ENCODE assay signal across 14 cellular contexts in genomic region chr17:49815761-49816281, GRCh38. TPM values are rescaled to one million over a fixed set of nuclear protein-coding genes. Genes with fewer than 3 reads are reported as not detected.
DNase-seq lines count a peak whose midpoint lies in the region; TF ChIP-seq lines count a peak whose summit lies in the region.
"Had no signal": no experiment of that assay in that cellular context is flagged by ENCODE, and none has a peak within 500 bp of the region (broad histone marks: within the 10 kb centered on the region; RNA-seq: fewer than 3 reads in every experiment).

No MANE protein-coding gene starts in this region.

- H3K27ac ChIP-seq in left ventricle myocardium inferior (replicated peaks) (peak overlapping the region; percentile 29), right atrium auricular region (peak overlapping the region in 1 of 2 donors; percentile 19), ectodermal cell (ENCODE audit: insufficient read depth, low read depth, low read length, poor library complexity, severe bottlenecking) (peak overlapping the region; percentile 91)

- H3K27ac Mint-ChIP-seq in mesothelial cell of epicardium, result peak overlapping the region; percentile 55
- H3K27ac Mint-ChIP-seq in activated T-helper 2 cell treated with anti-CD3 and anti-CD28 coated beads, Interferon-gamma antibody, Interleukin-2, Interleukin-4, amounts not matched to agents 10 μg/mL and 5 μg/mL and 100 μg/mL, durations not matched to agents 14 hours and 24 hours and 36 hours, result no peak overlapping the region

- intact Hi-C loops in left ventricle myocardium inferior (cut with micrococcal nuclease), result no loop called here
- intact Hi-C loops in activated T-helper 2 cell treated with anti-CD3 and anti-CD28 coated beads, Interferon-gamma antibody, Interleukin-2, Interleukin-4, amounts not matched to agents 10 μg/mL and 5 μg/mL and 100 μg/mL, durations not matched to agents 14 hours and 24 hours and 36 hours (cut with micrococcal nuclease), result no loop called here

- H3K4me3 Mint-ChIP-seq in mesothelial cell of epicardium, result no peak overlapping the region
- H3K4me3 Mint-ChIP-seq in activated T-helper 2 cell treated with anti-CD3 and anti-CD28 coated beads, Interferon-gamma antibody, Interleukin-2, Interleukin-4, amounts not matched to agents 10 μg/mL and 5 μg/mL and 100 μg/mL, durations not matched to agents 14 hours and 24 hours and 36 hours (ENCODE audit: low read depth), result no peak overlapping the region

- H3K4me3 ChIP-seq in left ventricle myocardium inferior (no peak overlapping the region), right atrium auricular region (no peak overlapping the region), ectodermal cell (ENCODE audit: insufficient read depth, low read depth, low read length) (peak overlapping the region; percentile 23)

- H3K9me3 Mint-ChIP-seq in mesothelial cell of epicardium, result no peaks in the 10 kb centered on the region
- no peaks in the 10 kb centered on the region for H3K9me3 Mint-ChIP-seq in activated T-helper 2 cell treated with anti-CD3 and anti-CD28 coated beads, Interferon-gamma antibody, Interleukin-2, Interleukin-4, amounts not matched to agents 10 μg/mL and 5 μg/mL and 100 μg/mL, durations not matched to agents 14 hours and 24 hours and 36 hours

- H3K27me3 Mint-ChIP-seq in mesothelial cell of epicardium (ENCODE audit: low read depth), result no peaks in the 10 kb centered on the region
- no peaks in the 10 kb centered on the region for H3K27me3 Mint-ChIP-seq in activated T-helper 2 cell treated with anti-CD3 and anti-CD28 coated beads, Interferon-gamma antibody, Interleukin-2, Interleukin-4, amounts not matched to agents 10 μg/mL and 5 μg/mL and 100 μg/mL, durations not matched to agents 14 hours and 24 hours and 36 hours (ENCODE audit: low read depth)

- H3K36me3 Mint-ChIP-seq in mesothelial cell of epicardium, result peaks cover 18% of the 10 kb centered on the region
- H3K36me3 Mint-ChIP-seq in activated T-helper 2 cell treated with anti-CD3 and anti-CD28 coated beads, Interferon-gamma antibody, Interleukin-2, Interleukin-4, amounts not matched to agents 10 μg/mL and 5 μg/mL and 100 μg/mL, durations not matched to agents 14 hours and 24 hours and 36 hours (ENCODE audit: low read depth), result peaks cover 58% of the 10 kb centered on the region

- H3K4me1 ChIP-seq in left ventricle myocardium inferior (peaks cover 45% of the 10 kb centered on the region), right atrium auricular region (peaks cover 0 to 16% of the 10 kb centered on the region in 2 donors), ectodermal cell (ENCODE audit: control insufficient read depth, insufficient read depth, low read length) (peaks cover 22% of the 10 kb centered on the region)

- DNase-seq in left ventricle myocardium inferior, result no peak
- no peak for DNase-seq in right atrium auricular region (ENCODE audit: low spot score)
- DNase-seq in mesothelial cell of epicardium (ENCODE audit: low spot score in 2 of 2, unreplicated experiment in 2 of 2), result no peak
- no peak for DNase-seq in activated T-helper 2 cell treated with anti-CD3 and anti-CD28 coated beads, Interferon-gamma antibody, Interleukin-2, Interleukin-4, amounts not matched to agents 10 μg/mL and 5 μg/mL and 100 μg/mL, durations not matched to agents 14 hours and 24 hours and 36 hours (ENCODE audit: low spot score)
- no peak for DNase-seq in stimulated activated CD4-positive, alpha-beta T cell treated with anti-CD3 and anti-CD28 coated beads, Interleukin-4, amount 100 ng/mL, for 1 hour
- DNase-seq in NCI-H2107 (lab: John Stamatoyannopoulos, UW), result no peak
- no peak for DNase-seq in NCI-H82 (lab: John Stamatoyannopoulos, UW)
- DNase-seq: stimulated activated CD4-positive, alpha-beta T cell treated with anti-CD3 and anti-CD28 coated beads, Interleukin-15, amount 100 ng/mL, for 24 hours; T1000 had no signal

- WGBS in ectodermal cell, 2 experiments, result 15 to 17% methylated on average over 9 of the region's 9 CpGs

- peaks cover 15% of the 10 kb centered on the region for H3K4me1 Mint-ChIP-seq in mesothelial cell of epicardium
- H3K4me1 Mint-ChIP-seq in activated T-helper 2 cell treated with anti-CD3 and anti-CD28 coated beads, Interferon-gamma antibody, Interleukin-2, Interleukin-4, amounts not matched to agents 10 μg/mL and 5 μg/mL and 100 μg/mL, durations not matched to agents 14 hours and 24 hours and 36 hours (ENCODE audit: low read depth), result peaks cover 23% of the 10 kb centered on the region

- H3K9me3 ChIP-seq in left ventricle myocardium inferior (replicated peaks) (no peaks in the 10 kb centered on the region), right atrium auricular region (no peaks in the 10 kb centered on the region), ectodermal cell (ENCODE audit: control insufficient read depth, low read length) (no peaks in the 10 kb centered on the region)

- H3K36me3 ChIP-seq in left ventricle myocardium inferior, result peaks cover 66% of the 10 kb centered on the region
- H3K36me3 ChIP-seq in right atrium auricular region, result peaks cover 64% of the 10 kb centered on the region
- peaks cover 24% of the 10 kb centered on the region for H3K36me3 ChIP-seq in ectodermal cell (ENCODE audit: control insufficient read depth, insufficient read depth, low read length)

- no peaks in the 10 kb centered on the region for H3K27me3 ChIP-seq in left ventricle myocardium inferior (ENCODE audit: low read depth)
- H3K27me3 ChIP-seq in right atrium auricular region, result no peaks in the 10 kb centered on the region
- H3K27me3 ChIP-seq in ectodermal cell (ENCODE audit: control insufficient read depth, insufficient read depth, low read length, poor library complexity, severe bottlenecking), result no peaks in the 10 kb centered on the region

- TF ChIP-seq CTCF in left ventricle myocardium inferior (IDR thresholded peaks at IDR 0.05; ENCODE audit: borderline replicate concordance), result no peak
- no peak for TF ChIP-seq CTCF in right atrium auricular region (IDR thresholded peaks at IDR 0.05)
- TF ChIP-seq CTCF in mesothelial cell of epicardium (IDR thresholded peaks at IDR 0.05; ENCODE audit: unreplicated experiment), result no peak

RNA-seq across cellular contexts. Expression of gene KAT7, which starts 27.3 kb away (rescaled TPM):
- total RNA-seq in left ventricle myocardium inferior (52.6 TPM), right atrium auricular region (10 to 100 TPM; 30.5 to 38.2 TPM), mesothelial cell of epicardium (66.7 to 74.3 TPM (median 69.9 TPM) in 3 replicates)
- 89.7 TPM for polyA plus RNA-seq in ectodermal cell (2013, experiment 1 of 4)
- 98.7 TPM for polyA plus RNA-seq in ectodermal cell (2013, experiment 2 of 4)
- 70.1 TPM for polyA plus RNA-seq in ectodermal cell (2013, experiment 3 of 4)
- 84.3 TPM for polyA plus RNA-seq in ectodermal cell (2013, experiment 4 of 4)
- 62.1 and 65.0 TPM in 2 replicates for total RNA-seq in activated T-helper 2 cell treated with anti-CD3 and anti-CD28 coated beads, Interferon-gamma antibody, Interleukin-2, Interleukin-4, amounts not matched to agents 10 μg/mL and 5 μg/mL and 100 μg/mL, durations not matched to agents 14 hours and 24 hours and 36 hours

RNA-seq across cellular contexts. Expression of gene TAC4, which starts 32.0 kb away (rescaled TPM):
- total RNA-seq in left ventricle myocardium inferior (0.44 TPM), right atrium auricular region (not detected), mesothelial cell of epicardium (not detected in 3 replicates)
- polyA plus RNA-seq in ectodermal cell (2013, experiment 1 of 4), result not detected
- polyA plus RNA-seq in ectodermal cell (2013, experiment 2 of 4), result not detected
- not detected for polyA plus RNA-seq in ectodermal cell (2013, experiment 3 of 4)
- polyA plus RNA-seq in ectodermal cell (2013, experiment 4 of 4), result not detected
- total RNA-seq in activated T-helper 2 cell treated with anti-CD3 and anti-CD28 coated beads, Interferon-gamma antibody, Interleukin-2, Interleukin-4, amounts not matched to agents 10 μg/mL and 5 μg/mL and 100 μg/mL, durations not matched to agents 14 hours and 24 hours and 36 hours, result not detected in 2 replicates
- total RNA-seq: H4, NCI-H460 had no signal
- polyA plus RNA-seq: BJ, urinary bladder had no signal

RNA-seq across cellular contexts. Expression of gene FAM117A, which starts 51.9 kb away (rescaled TPM):
- total RNA-seq in left ventricle myocardium inferior (12.8 TPM), right atrium auricular region (10 to 100 TPM; 15.1 to 15.5 TPM), mesothelial cell of epicardium (15.7 to 16.5 TPM (median 16.1 TPM) in 3 replicates)
- 51.0 TPM for polyA plus RNA-seq in ectodermal cell (2013, experiment 1 of 4)
- polyA plus RNA-seq in ectodermal cell (2013, experiment 2 of 4), result 57.9 TPM
- polyA plus RNA-seq in ectodermal cell (2013, experiment 3 of 4), result 51.5 TPM
- 62.6 TPM for polyA plus RNA-seq in ectodermal cell (2013, experiment 4 of 4)
- total RNA-seq in activated T-helper 2 cell treated with anti-CD3 and anti-CD28 coated beads, Interferon-gamma antibody, Interleukin-2, Interleukin-4, amounts not matched to agents 10 μg/mL and 5 μg/mL and 100 μg/mL, durations not matched to agents 14 hours and 24 hours and 36 hours, result 12.2 and 15.8 TPM in 2 replicates
